ENCODE assay signal across 3 cellular contexts in the genomic region with DNA sequence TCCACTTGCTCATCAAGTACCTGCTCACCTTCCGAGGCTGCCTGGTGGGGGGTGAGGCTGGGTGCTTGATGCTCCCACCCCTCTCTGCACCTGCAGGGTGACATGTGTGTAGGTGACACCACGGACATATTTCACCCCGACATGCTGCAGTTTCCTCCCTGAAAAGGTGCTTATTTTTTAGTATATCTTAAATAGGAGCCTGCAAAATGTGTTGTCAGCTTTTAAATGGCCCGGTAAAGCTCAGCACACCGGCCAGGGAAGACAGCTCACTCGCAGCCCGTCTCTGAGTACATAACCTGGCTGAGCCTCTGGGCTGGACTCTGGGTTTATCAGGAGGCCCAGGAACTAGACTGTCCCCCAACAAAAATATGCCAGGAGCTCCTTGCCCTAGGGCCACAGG.
TF ChIP-seq lines count a peak whose summit lies in the region.

No MANE protein-coding gene starts in this region.

TF ChIP-seq in HepG2, 621 proteins besides CTCF, POLR2A, EP300 and RAD21:
- TF ChIP-seq, protein P1, sequence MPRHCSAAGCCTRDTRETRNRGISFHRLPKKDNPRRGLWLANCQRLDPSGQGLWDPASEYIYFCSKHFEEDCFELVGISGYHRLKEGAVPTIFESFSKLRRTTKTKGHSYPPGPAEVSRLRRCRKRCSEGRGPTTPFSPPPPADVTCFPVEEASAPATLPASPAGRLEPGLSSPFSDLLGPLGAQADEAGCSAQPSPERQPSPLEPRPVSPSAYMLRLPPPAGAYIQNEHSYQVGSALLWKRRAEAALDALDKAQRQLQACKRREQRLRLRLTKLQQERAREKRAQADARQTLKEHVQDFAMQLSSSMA (CRISPR knock-in tag; IDR thresholded peaks at IDR 0.05), result no peak
- no peak for TF ChIP-seq ATF7-NPFF (CRISPR knock-in tag; IDR thresholded peaks at IDR 0.05; ENCODE audit: low read depth)
- peak; percentile 16 to 58; a peak in 2 of 4 replicates for TF ChIP-seq MAFK (conservative IDR thresholded peaks at IDR 0.05 in 1 of 2, IDR thresholded peaks at IDR 0.05 in 1 of 2; ENCODE audit: low read length in 2 of 2)
- TF ChIP-seq MAFF (IDR thresholded peaks at IDR 0.05; ENCODE audit: low read depth, low read length), result 0 out of 2 replicates have a peak, but pooled peaks have one; percentile 42

TF ChIP-seq in IMR-90, 13 proteins besides CTCF, POLR2A, EP300 and RAD21:
- peak; percentile 55 for TF ChIP-seq MAFK (IDR thresholded peaks at IDR 0.05; ENCODE audit: low read depth, low read length)
- TF ChIP-seq SMC3 (IDR thresholded peaks at IDR 0.05; ENCODE audit: low read depth, low read length), result no peak
TF ChIP-seq in IMR-90: peak in this region for 1.

TF ChIP-seq in H1, 55 proteins besides CTCF, POLR2A, EP300 and RAD21:
- TF ChIP-seq SRF (IDR thresholded peaks at IDR 0.05; ENCODE audit: low read depth, low read length), result no peak
